In genomic region chr2:161316686-161317085, GRCh38 we compare ENCODE assay signal across 23 cellular contexts.
"Had no signal": no experiment of that assay in that cellular context is flagged by ENCODE, and none has a peak within 500 bp of the region (broad histone marks: within the 10 kb centered on the region; RNA-seq: fewer than 3 reads in every experiment).

No MANE protein-coding gene starts in this region.

- H3K27me3 ChIP-seq: ascending aorta, body of pancreas, MG63, SJSA1 had no signal

- H3K9me3 ChIP-seq: ascending aorta, body of pancreas, MG63, SJSA1 had no signal

- H3K4me3 ChIP-seq: ascending aorta, body of pancreas, MG63, SJSA1 had no signal

- H3K4me1 ChIP-seq: ascending aorta, body of pancreas, SJSA1 had no signal

- H3K27ac ChIP-seq: ascending aorta, body of pancreas, SJSA1 had no signal

- DNase-seq: activated CD4-positive, alpha-beta T cell treated with anti-CD3 and anti-CD28 coated beads for 4 hours; activated CD8-positive, alpha-beta memory T cell treated with anti-CD3 and anti-CD28 coated beads, Interleukin-2, amount 50 U/mL, for 48 hours; activated CD8-positive, alpha-beta T cell treated with anti-CD3 and anti-CD28 coated beads, Interleukin-2, amount 10 ng/mL, durations not matched to agents 7 days and 5 days; activated naive CD4-positive, alpha-beta T cell; activated T-cell treated with anti-CD3 and anti-CD28 coated beads, Interleukin-2, amount 50 U/mL, for 1 hour; amniotic stem cell; body of pancreas; central memory CD4-positive, alpha-beta T cell; MG63; MV-4-11; NCI-H1105; NCI-H1436; NCI-H1694 treated with DMSO at 0.1 percent for 48 hours; NCI-H2029 treated with DMSO at 0.1 percent for 48 hours; NCI-H345; NCI-H510A; NCI-H526 treated with DMSO at 0.1 percent for 48 hours; NCI-H82; RPMI8226; SHP77; SW 1271 had no signal
